22 cellular contexts compared by ENCODE assay signal in genomic region chr10:67782556-67782955, GRCh38.
"Had no signal": no experiment of that assay in that cellular context is flagged by ENCODE, and none has a peak within 500 bp of the region (broad histone marks: within the 10 kb centered on the region; RNA-seq: fewer than 3 reads in every experiment).

No MANE protein-coding gene starts in this region.

- H3K36me3 ChIP-seq: gastrocnemius medialis, neural progenitor cell, prostate gland, sigmoid colon, suprapubic skin, transverse colon, vagina had no signal

- H3K9ac ChIP-seq: neural progenitor cell had no signal

- ATAC-seq: gastrocnemius medialis; left lobe of liver; mucosa of descending colon; naive thymus-derived CD4-positive, alpha-beta T cell; right cardiac atrium; stimulated activated naive B cell treated with anti-CD40 and anti-IgM and Interleukin-4, amounts not matched to agents 10 μg/mL and 1 μg/mL and 100 μg/mL, for 72 hours had no signal

- H3K4me1 ChIP-seq: neural progenitor cell, prostate gland, suprapubic skin, vagina had no signal

- H3K27ac Mint-ChIP-seq: mesothelial cell of epicardium, nephron, neural progenitor cell had no signal

- H3K4me2 ChIP-seq: neural progenitor cell had no signal

- FAIRE-seq: colon, kidney had no signal

- H3K9me3 ChIP-seq: gastrocnemius medialis, mucosa of descending colon, prostate gland, sigmoid colon, suprapubic skin, transverse colon, vagina had no signal

- H3K36me3 Mint-ChIP-seq: mesothelial cell of epicardium; neural progenitor cell; stimulated activated naive B cell treated with anti-CD40 and anti-IgM and Interleukin-4, amounts not matched to agents 10 μg/mL and 1 μg/mL and 100 μg/mL, for 72 hours had no signal

- DNase-seq: dorsolateral prefrontal cortex; effector CD4-positive, alpha-beta T cell; gastrocnemius medialis; head of caudate nucleus; kidney; mesenchymal stem cell; mucosa of descending colon; naive thymus-derived CD4-positive, alpha-beta T cell; right cardiac atrium; sigmoid colon; stimulated activated CD4-positive, alpha-beta T cell treated with anti-CD3 and anti-CD28 coated beads, Interleukin-4, amount 100 ng/mL, for 4 hours; stimulated activated naive B cell treated with anti-CD40 and anti-IgM and Interleukin-4, amounts not matched to agents 10 μg/mL and 1 μg/mL and 100 μg/mL, for 72 hours; transverse colon had no signal

- H3K27me3 ChIP-seq: dorsolateral prefrontal cortex, gastrocnemius medialis, neural progenitor cell, sigmoid colon, transverse colon, vagina had no signal

- H3K4me3 Mint-ChIP-seq: mesothelial cell of epicardium; nephron; neural progenitor cell; stimulated activated naive CD8-positive, alpha-beta T cell treated with anti-CD3 and anti-CD28 coated beads, Interleukin-15, Interleukin-2, amounts not matched to agents 100 ng/mL and 50 ng/mL, for 24 hours had no signal

- H3K4me1 Mint-ChIP-seq: neural progenitor cell had no signal

- H3K27me3 Mint-ChIP-seq: naive thymus-derived CD4-positive, alpha-beta T cell; stimulated activated naive B cell treated with anti-CD40 and anti-IgM and Interleukin-4, amounts not matched to agents 10 μg/mL and 1 μg/mL and 100 μg/mL, for 72 hours; stimulated activated naive CD8-positive, alpha-beta T cell treated with anti-CD3 and anti-CD28 coated beads, Interleukin-15, Interleukin-2, amounts not matched to agents 100 ng/mL and 50 ng/mL, for 24 hours had no signal

- H2AFZ ChIP-seq: neural progenitor cell had no signal

- H3K27ac ChIP-seq: gastrocnemius medialis, neural progenitor cell, prostate gland, sigmoid colon, suprapubic skin, transverse colon, vagina had no signal

- H3K4me3 ChIP-seq: dorsolateral prefrontal cortex, gastrocnemius medialis, mucosa of descending colon, neural progenitor cell, prostate gland, sigmoid colon, suprapubic skin, transverse colon, vagina had no signal

- H3K9me3 Mint-ChIP-seq: mesothelial cell of epicardium; naive thymus-derived CD4-positive, alpha-beta T cell; nephron; neural progenitor cell; stimulated activated naive B cell treated with anti-CD40 and anti-IgM and Interleukin-4, amounts not matched to agents 10 μg/mL and 1 μg/mL and 100 μg/mL, for 72 hours; stimulated activated naive CD8-positive, alpha-beta T cell treated with anti-CD3 and anti-CD28 coated beads, Interleukin-15, Interleukin-2, amounts not matched to agents 100 ng/mL and 50 ng/mL, for 24 hours had no signal
